1 cellular context compared by ENCODE assay signal in genomic region chr12:108852674-108853073, GRCh38.
TF ChIP-seq lines count a peak whose summit lies in the region.

No MANE protein-coding gene starts in this region.

TF ChIP-seq in IMR-90, 13 proteins besides CTCF, POLR2A, EP300 and RAD21 (continued from another document):
- TF ChIP-seq USF2 (IDR thresholded peaks at IDR 0.05; ENCODE audit: low read depth, low read length), result no peak
